9 cellular contexts compared by ENCODE assay signal in the genomic region with DNA sequence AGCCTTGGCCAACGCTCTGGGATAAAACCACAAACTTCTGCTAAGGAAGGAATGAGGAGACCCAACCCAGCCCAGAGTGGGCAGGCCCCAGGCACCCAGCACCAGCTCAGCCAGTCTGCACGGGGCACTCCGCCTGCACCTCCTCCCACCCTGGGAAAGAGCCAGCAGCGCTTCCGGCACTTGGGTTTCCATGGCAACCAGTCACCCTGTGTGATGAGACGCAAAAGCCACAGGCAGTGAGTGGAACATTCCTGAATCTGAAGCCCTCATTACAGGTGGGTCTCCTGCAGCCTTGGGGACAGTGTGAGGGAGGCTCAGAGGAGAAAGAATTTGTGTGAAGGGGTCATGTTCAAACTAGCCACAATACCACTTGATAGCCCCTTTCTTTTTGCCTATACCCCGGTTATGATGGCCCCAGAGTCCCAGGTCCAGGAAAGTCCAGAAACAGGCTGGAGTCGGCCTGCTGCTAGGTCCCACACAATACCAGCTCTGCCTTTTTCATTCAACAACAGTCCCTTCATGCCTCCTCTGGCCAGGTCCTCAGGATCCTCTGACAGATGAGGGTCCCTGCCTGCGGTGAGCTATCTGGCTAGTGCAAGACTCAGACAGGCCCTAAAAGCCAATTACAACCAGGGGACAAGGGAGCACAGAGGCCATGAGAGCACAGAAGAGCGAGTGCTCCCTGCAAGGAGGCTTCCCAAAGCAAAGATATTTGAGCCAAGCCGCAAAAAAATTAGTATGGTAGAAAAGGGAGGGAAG.
DNase-seq lines count a peak whose midpoint lies in the region; ATAC-seq, FAIRE-seq and TF ChIP-seq lines count a peak whose summit lies in the region.
"Had no signal": no experiment of that assay in that cellular context is flagged by ENCODE, and none has a peak within 500 bp of the region (broad histone marks: within the 10 kb centered on the region; RNA-seq: fewer than 3 reads in every experiment).

No MANE protein-coding gene starts in this region.

- H3K9me3 ChIP-seq in osteoblast (ENCODE audit: low read depth, low read length) = no peaks in the 10 kb centered on the region
- H3K9me3 ChIP-seq in thyroid gland = no peaks in the 10 kb centered on the region

- H3K4me2 ChIP-seq in osteoblast (ENCODE audit: insufficient read depth, low read length) = no peak overlapping the region

- H3K27me3 ChIP-seq in osteoblast (ENCODE audit: insufficient read depth, low read length) (peaks cover 34% of the 10 kb centered on the region), thyroid gland (no peaks in the 10 kb centered on the region)

- H3K4me3 ChIP-seq in osteoblast (ENCODE audit: insufficient read depth, low read length) = no peak overlapping the region
- H3K4me3 ChIP-seq in thyroid gland (replicated peaks in 1 of 3) = no peak overlapping the region

- no peak for TF ChIP-seq CTCF in GM10266 (IDR thresholded peaks at IDR 0.05; ENCODE audit: control insufficient read depth, insufficient read depth, low read depth, missing control alignments)
- no peak for TF ChIP-seq CTCF in osteoblast (IDR thresholded peaks at IDR 0.05; ENCODE audit: extremely low read depth, low read depth, low read length)
- TF ChIP-seq CTCF in thyroid gland (IDR thresholded peaks at IDR 0.05) = no peak

- no peaks in the 10 kb centered on the region for H3K36me3 Mint-ChIP-seq in activated T-helper 17 cell treated with anti-CD3 and anti-CD28 coated beads, Interleukin-2, amount 50 U/mL, for 72 hours (ENCODE audit: low read depth)

- H3K4me1 Mint-ChIP-seq in activated T-helper 17 cell treated with anti-CD3 and anti-CD28 coated beads, Interleukin-2, amount 50 U/mL, for 72 hours = peaks cover 18% of the 10 kb centered on the region

- peak overlapping the region; percentile 89 for H3K27ac Mint-ChIP-seq in activated T-helper 17 cell treated with anti-CD3 and anti-CD28 coated beads, Interleukin-2, amount 50 U/mL, for 72 hours

- peaks cover 4% of the 10 kb centered on the region for H3K4me1 ChIP-seq in osteoblast (ENCODE audit: insufficient read depth, low read length)
- peaks cover 16 to 22% of the 10 kb centered on the region in 2 donors for H3K4me1 ChIP-seq in thyroid gland

- H4K20me1 ChIP-seq in osteoblast (ENCODE audit: insufficient read depth, low read length) = no peaks in the 10 kb centered on the region

- ATAC-seq in activated T-helper 17 cell treated with anti-CD3 and anti-CD28 coated beads, Interleukin-2, amount 50 U/mL, for 72 hours (replicated peaks) = peak; percentile 57
- ATAC-seq in GM21423 (IDR thresholded peaks at IDR 0.05; ENCODE audit: unreplicated experiment) = no peak
- ATAC-seq: Panc1 had no signal

- no peak for FAIRE-seq in HTR-8/SVneo (lab: Jason Lieb, UNC)

- H3K27me3 Mint-ChIP-seq in activated T-helper 17 cell treated with anti-CD3 and anti-CD28 coated beads, Interleukin-2, amount 50 U/mL, for 72 hours = no peaks in the 10 kb centered on the region

- TF ChIP-seq POLR2A in thyroid gland (IDR thresholded peaks at IDR 0.05) = peak in 1 of 2 donors; percentile 34

- H3K4me3 Mint-ChIP-seq in activated T-helper 17 cell treated with anti-CD3 and anti-CD28 coated beads, Interleukin-2, amount 50 U/mL, for 72 hours = peak overlapping the region; percentile 76

- WGBS in thyroid gland, 2 donors = 33 to 40% methylated on average over 8 to 11 of the region's 11 CpGs

- no peak overlapping the region for H3K27ac ChIP-seq in osteoblast (ENCODE audit: low read depth, low read length)
- peak overlapping the region; percentile 66 to 75 (median 72) for H3K27ac ChIP-seq in thyroid gland

- H2AFZ ChIP-seq in osteoblast (ENCODE audit: low read length) = no peak overlapping the region

- no peaks in the 10 kb centered on the region for H3K9me3 Mint-ChIP-seq in activated T-helper 17 cell treated with anti-CD3 and anti-CD28 coated beads, Interleukin-2, amount 50 U/mL, for 72 hours

- H3K36me3 ChIP-seq in osteoblast (ENCODE audit: insufficient read depth, low read length) (no peaks in the 10 kb centered on the region), thyroid gland (no peaks in the 10 kb centered on the region)

- intact Hi-C loops in thyroid gland (cut with DNase I) = no loop called here

- no peaks in the 10 kb centered on the region for H3K79me2 ChIP-seq in osteoblast (ENCODE audit: insufficient read depth, low read length)

- peak; percentile 74 for DNase-seq in GM10266 (ENCODE audit: extremely low spot score)
- DNase-seq in HTR-8/SVneo (ENCODE audit: insufficient read length, low spot score) = peak; percentile 34
- DNase-seq in SHP77 (lab: John Stamatoyannopoulos, UW) = peak; percentile 57 to 75
- peak; percentile 67 for DNase-seq in foreskin melanocyte
- peak; percentile 88 for DNase-seq in osteoblast (ENCODE audit: insufficient read length, low spot score, missing footprints)
- DNase-seq in thyroid gland = peak; percentile 94 to 95

Comparison
In these comparisons a context has a peak if more than half of its experiments do, and no peak if none do; other contexts are left out.
1. DNase-seq: peak in every context shown above with its lines; median percentile 94 in thyroid gland; 88 in osteoblast; 74 in GM10266; 67 in foreskin melanocyte; 66 in SHP77; 34 in HTR-8/SVneo.